15 cellular contexts compared by ENCODE assay signal in genomic region chr6:7249391-7249790, GRCh38.
DNase-seq lines count a peak whose midpoint lies in the region; ATAC-seq and TF ChIP-seq lines count a peak whose summit lies in the region.
"Had no signal": no experiment of that assay in that cellular context is flagged by ENCODE, and none has a peak within 500 bp of the region (broad histone marks: within the 10 kb centered on the region; RNA-seq: fewer than 3 reads in every experiment).

No MANE protein-coding gene starts in this region.

- H3K4me1 Mint-ChIP-seq in MCF 10A (ENCODE audit: insufficient read depth, unreplicated experiment): no peaks in the 10 kb centered on the region
- peaks cover 10% of the 10 kb centered on the region for H3K4me1 Mint-ChIP-seq in memory B cell

- H3K79me2 ChIP-seq in mammary epithelial cell (ENCODE audit: insufficient read depth, low read length): peaks cover 3% of the 10 kb centered on the region
- peaks cover 3% of the 10 kb centered on the region; the same call in 1 of the 2 replicates for H3K79me2 ChIP-seq in HCT116 (ENCODE audit: insufficient read depth, low read length)

- no peak overlapping the region for H3K9ac ChIP-seq in mammary epithelial cell (ENCODE audit: insufficient read depth, low read length)
- no peak overlapping the region for H3K9ac ChIP-seq in HCT116 (ENCODE audit: low read length)
- H3K9ac ChIP-seq in SK-N-MC (ENCODE audit: insufficient read length): no peak overlapping the region
- H3K9ac ChIP-seq: GM23248 had no signal

- in situ Hi-C loops in mammary epithelial cell (cut with MboI; ENCODE audit: low sequenced_read_pairs in 2 of 2): loop anchor here in 1 of 2 donors (10.0 kb wide), 1 partner anchor 555 kb away; no protein-coding TSS in a partner anchor

- H3K27me3 Mint-ChIP-seq in MCF 10A (ENCODE audit: insufficient read depth, unreplicated experiment): no peaks in the 10 kb centered on the region
- H3K27me3 Mint-ChIP-seq in memory B cell: no peaks in the 10 kb centered on the region
- H3K27me3 Mint-ChIP-seq: B cell had no signal

- H3K27me3 ChIP-seq in mammary epithelial cell (ENCODE audit: insufficient read depth, low read length) (no peaks in the 10 kb centered on the region), HCT116 (ENCODE audit: insufficient read depth, low read length) (no peaks in the 10 kb centered on the region), BE2C (no peaks in the 10 kb centered on the region)

- intact Hi-C loops in MCF 10A (cut with micrococcal nuclease): no loop called here
- intact Hi-C loops in mammary epithelial cell (cut with micrococcal nuclease): no loop called here
- intact Hi-C loops in HCT116 (cut with micrococcal nuclease): no loop called here

- no peak for TF ChIP-seq POLR2A in HCT116 (IDR thresholded peaks at IDR 0.05; ENCODE audit: borderline replicate concordance, extremely low read depth, insufficient read depth, insufficient read length)

- DNase-seq in MCF 10A (ENCODE audit: unreplicated experiment) (no peak), mammary epithelial cell (no peak), HCT116 (ENCODE audit: low read depth, low spot score) (no peak), SK-N-MC (ENCODE audit: low read depth, low spot score) (no peak), memory B cell (ENCODE audit: low spot score in 2 of 2) (no peak), GM10266 (ENCODE audit: extremely low spot score) (no peak), NOMO-1 treated with dmso at 0.1 percent for 144 hours (lab: John Stamatoyannopoulos, UW; ENCODE audit: unreplicated experiment) (no peak), BE2C (no peak)
- DNase-seq: CD8-positive, alpha-beta T cell; COR-L47; DMS53 had no signal

- POLR2A ChIA-PET in MCF 10A (lab: Yijun Ruan, JAX): interaction anchor here (0.6 to 0.7 kb wide), 2 partner anchors 526 to 572 kb away, joined by 3 read pairs; no protein-coding TSS in a partner anchor
- POLR2A ChIA-PET in HCT116 (lab: Charles Lee): no interaction called here

- H3K36me3 ChIP-seq in mammary epithelial cell (ENCODE audit: insufficient read depth, low read length) (peaks cover 21% of the 10 kb centered on the region), HCT116 (ENCODE audit: control insufficient read depth in 1 of 2, insufficient read depth in 2 of 2, low read length in 2 of 2) (peaks cover 0 to 15% of the 10 kb centered on the region in 2 experiments; a peak in 3 of 4 replicates), SK-N-MC (ENCODE audit: insufficient read depth, low read length) (peaks cover 78% of the 10 kb centered on the region), BE2C (no peaks in the 10 kb centered on the region; the same call in 1 of the 2 replicates)

- H3K36me3 Mint-ChIP-seq in MCF 10A (ENCODE audit: insufficient read depth, unreplicated experiment) (peaks cover 77% of the 10 kb centered on the region), memory B cell (peaks cover 24% of the 10 kb centered on the region)

- ATAC-seq in HCT116: no peak
- ATAC-seq in memory B cell (ENCODE audit: low read depth): no peak
- ATAC-seq: CD8-positive, alpha-beta T cell had no signal

- RAD21 ChIA-PET in HCT116 (lab: Charles Lee; ENCODE audit: low non-redundant PET in 1 of 2, low total read pairs in 2 of 2, uncharacterized antibody in 2 of 2, unreplicated experiment in 2 of 2): interaction anchor here in 1 of 2 experiments (0.6 kb wide), 1 partner anchor 527 kb away, joined by 3 read pairs; no protein-coding TSS in a partner anchor

- H4K20me1 ChIP-seq in mammary epithelial cell (ENCODE audit: insufficient read depth, low read length) (no peaks in the 10 kb centered on the region), HCT116 (ENCODE audit: insufficient read depth) (no peaks in the 10 kb centered on the region)

- dilution Hi-C loops in mammary epithelial cell (cut with HindIII; ENCODE audit: low sequenced_read_pairs): no loop called here

- no peaks in the 10 kb centered on the region for H3K9me2 ChIP-seq in HCT116 (ENCODE audit: insufficient read depth)

- BruUV-seq in MCF 10A (replicated peaks; lab: Mats Ljungman, UMichigan): TSS peak; percentile 11
- no TSS peak for BruUV-seq in mammary epithelial cell (replicated peaks; lab: Mats Ljungman, UMichigan)
- TSS peak; percentile 10 for BruUV-seq in HCT116 (replicated peaks; lab: Mats Ljungman, UMichigan)

- no peak overlapping the region for H3K27ac Mint-ChIP-seq in MCF 10A (ENCODE audit: low read depth, unreplicated experiment)
- peak overlapping the region; percentile 84 for H3K27ac Mint-ChIP-seq in memory B cell
- H3K27ac Mint-ChIP-seq: CD8-positive, alpha-beta T cell had no signal

- H3K4me2 ChIP-seq in mammary epithelial cell (ENCODE audit: insufficient read depth, low read depth, low read length) (no peak overlapping the region), HCT116 (ENCODE audit: low read length) (no peak overlapping the region)

- H2AFZ ChIP-seq in mammary epithelial cell (ENCODE audit: low read depth, low read length) (no peak overlapping the region), HCT116 (ENCODE audit: low read depth, low read length, poor library complexity, severe bottlenecking) (no peak overlapping the region)
- H2AFZ ChIP-seq: GM23248 had no signal

- no peak overlapping the region for H3K4me3 ChIP-seq in mammary epithelial cell (replicated peaks in 1 of 3; ENCODE audit: insufficient read depth in 1 of 3, low read depth in 2 of 3, low read length in 3 of 3)
- no peak overlapping the region for H3K4me3 ChIP-seq in HCT116 (replicated peaks in 1 of 2; ENCODE audit: low read depth in 1 of 2, low read length in 2 of 2)
- no peak overlapping the region for H3K4me3 ChIP-seq in SK-N-MC
- no peak overlapping the region for H3K4me3 ChIP-seq in BE2C (ENCODE audit: low read depth, low read length)
- H3K4me3 ChIP-seq: GM23248 had no signal

- H3K4me1 ChIP-seq in mammary epithelial cell (ENCODE audit: insufficient read depth, low read length): no peaks in the 10 kb centered on the region
- H3K4me1 ChIP-seq in HCT116 (ENCODE audit: control insufficient read depth in 1 of 2, insufficient read depth in 2 of 2, low read length in 2 of 2): no peaks in the 10 kb centered on the region
- H3K4me1 ChIP-seq in BE2C: no peaks in the 10 kb centered on the region

- no peak overlapping the region for H3K4me3 Mint-ChIP-seq in MCF 10A (ENCODE audit: unreplicated experiment)
- H3K4me3 Mint-ChIP-seq in memory B cell: no peak overlapping the region
- H3K4me3 Mint-ChIP-seq: B cell; CD14-positive monocyte; CD8-positive, alpha-beta T cell had no signal

- no peaks in the 10 kb centered on the region for H3K9me3 Mint-ChIP-seq in MCF 10A (ENCODE audit: unreplicated experiment)
- H3K9me3 Mint-ChIP-seq in memory B cell: no peaks in the 10 kb centered on the region
- H3K9me3 Mint-ChIP-seq: CD14-positive monocyte; CD8-positive, alpha-beta T cell had no signal

- no peak for TF ChIP-seq RAD21 in HCT116 (IDR thresholded peaks at IDR 0.05; ENCODE audit: low read depth)

- WGBS in mammary epithelial cell (ENCODE audit: low coverage, missing lambda C conversion rate): 100% methylated on average over 2 of the region's 2 CpGs

- no peak for TF ChIP-seq CTCF in MCF 10A (IDR thresholded peaks at IDR 0.05; ENCODE audit: unreplicated experiment)
- no peak for TF ChIP-seq CTCF in mammary epithelial cell (conservative IDR thresholded peaks at IDR 0.05 in 1 of 2, IDR thresholded peaks at IDR 0.05 in 1 of 2; ENCODE audit: extremely low read depth in 1 of 2, insufficient read depth in 1 of 2, low read depth in 1 of 2, low read length in 2 of 2)
- no peak for TF ChIP-seq CTCF in HCT116 (IDR thresholded peaks at IDR 0.05 in 2 of 3, conservative IDR thresholded peaks at IDR 0.05 in 1 of 3; ENCODE audit: borderline replicate concordance in 1 of 3, insufficient read depth in 1 of 3, low read depth in 2 of 3, low read length in 2 of 3)
- TF ChIP-seq CTCF in GM10266 (IDR thresholded peaks at IDR 0.05; ENCODE audit: control insufficient read depth, insufficient read depth, low read depth, missing control alignments): no peak
- no peak for TF ChIP-seq CTCF in BE2C (IDR thresholded peaks at IDR 0.05; ENCODE audit: low read depth, low read length)

- CTCF ChIA-PET in MCF 10A (lab: Yijun Ruan, JAX): no interaction called here
- CTCF ChIA-PET in mammary epithelial cell (lab: Charles Lee; ENCODE audit: low non-redundant PET): no interaction called here
- CTCF ChIA-PET in HCT116 (lab: Charles Lee): no interaction called here

- H3K27ac ChIP-seq in mammary epithelial cell (ENCODE audit: insufficient read depth, low read depth, low read length): no peak overlapping the region
- no peak overlapping the region for H3K27ac ChIP-seq in HCT116 (ENCODE audit: low read depth, low read length)
- H3K27ac ChIP-seq in SK-N-MC: 0 out of 2 replicates have a peak overlapping the region, but pooled peaks have one; percentile 54
- H3K27ac ChIP-seq: 22Rv1, GM23248 had no signal

- H3K9me3 ChIP-seq in mammary epithelial cell (replicated peaks; ENCODE audit: insufficient read depth, low read length): no peaks in the 10 kb centered on the region
- H3K9me3 ChIP-seq in HCT116 (ENCODE audit: control insufficient read depth in 1 of 2, insufficient read depth in 1 of 2, low read depth in 1 of 2, low read length in 2 of 2): no peaks in the 10 kb centered on the region
- no peaks in the 10 kb centered on the region for H3K9me3 ChIP-seq in SK-N-MC (ENCODE audit: low read depth, low read length)
- H3K9me3 ChIP-seq in BE2C: no peaks in the 10 kb centered on the region

TF ChIP-seq in HCT116, 20 proteins besides CTCF, POLR2A, EP300 and RAD21 (continues in another document):
- TF ChIP-seq ZBTB33 (IDR thresholded peaks at IDR 0.05; ENCODE audit: extremely low read depth, insufficient replicate concordance, low read length): no peak
- no peak for TF ChIP-seq JUND (IDR thresholded peaks at IDR 0.05)
- TF ChIP-seq FOSL1 (IDR thresholded peaks at IDR 0.05; ENCODE audit: low read depth): no peak
- TF ChIP-seq SRF (IDR thresholded peaks at IDR 0.05; ENCODE audit: low read depth): no peak
